ENCODE assay signal across 30 cellular contexts in genomic region chr20:25619514-25619913, GRCh38.
"Had no signal": no experiment of that assay in that cellular context is flagged by ENCODE, and none has a peak within 500 bp of the region (broad histone marks: within the 10 kb centered on the region; RNA-seq: fewer than 3 reads in every experiment).

No MANE protein-coding gene starts in this region.

- ATAC-seq: activated CD8-positive, alpha-beta T cell treated with anti-CD3 and anti-CD28 coated beads, Interleukin-2, amount 10 ng/mL, durations not matched to agents 7 days and 5 days had no signal

- DNase-seq: activated B cell treated with CpG ODN at 0.5 μM for 24 hours; activated CD4-positive, alpha-beta T cell treated with anti-CD3 and anti-CD28 coated beads for 1 hour; activated CD4-positive, alpha-beta T cell treated with anti-CD3 and anti-CD28 coated beads, Interleukin-2, amount 10 ng/mL, durations not matched to agents 7 days and 5 days; activated CD4-positive, alpha-beta T cell treated with anti-CD3 and anti-CD28 coated beads, Interleukin-2, amount 50 U/mL, for 48 hours; activated CD8-positive, alpha-beta T cell treated with anti-CD3 and anti-CD28 coated beads, Interleukin-2, amount 10 ng/mL, durations not matched to agents 7 days and 5 days; activated gamma-delta T cell; activated naive CD4-positive, alpha-beta T cell treated with Interleukin-2 at 50 U/mL for 16 hours; activated naive CD8-positive, alpha-beta T cell treated with anti-CD3 and anti-CD28 coated beads, Interleukin-2, amount 10 ng/mL, durations not matched to agents 7 days and 5 days; activated T-cell treated with anti-CD3 and anti-CD28 coated beads, Interleukin-2, amount 50 U/mL, for 24 hours; amygdala; MG63; NCI-H1048; NCI-H1105 treated with DMSO at 0.1 percent for 48 hours; NCI-H1436; NCI-H1694; NCI-H1930; NCI-H2081 treated with DMSO at 0.1 percent for 48 hours; NCI-H2171; NCI-H510A; NCI-H526; NCI-H748 treated with DMSO at 0.1 percent for 48 hours; NK-92 treated with Interleukin-12 subunit alpha and Interleukin-12 subunit beta, amount 100 ng/mL, for 24 hours; Right ventricle myocardium superior; SW 1271; T-helper 1 cell; T-helper 2 cell; T-helper 9 cell had no signal

- H3K9me3 ChIP-seq: ascending aorta, MG63 had no signal

- H3K36me3 ChIP-seq: cardiac muscle cell, MG63 had no signal

- H3K4me3 ChIP-seq: ascending aorta, cardiac muscle cell, MG63 had no signal

- H3K27ac ChIP-seq: ascending aorta, cardiac muscle cell, VCaP had no signal

- H3K27me3 ChIP-seq: ascending aorta, cardiac muscle cell, MG63 had no signal
